24 cellular contexts compared by ENCODE assay signal in the genomic region with DNA sequence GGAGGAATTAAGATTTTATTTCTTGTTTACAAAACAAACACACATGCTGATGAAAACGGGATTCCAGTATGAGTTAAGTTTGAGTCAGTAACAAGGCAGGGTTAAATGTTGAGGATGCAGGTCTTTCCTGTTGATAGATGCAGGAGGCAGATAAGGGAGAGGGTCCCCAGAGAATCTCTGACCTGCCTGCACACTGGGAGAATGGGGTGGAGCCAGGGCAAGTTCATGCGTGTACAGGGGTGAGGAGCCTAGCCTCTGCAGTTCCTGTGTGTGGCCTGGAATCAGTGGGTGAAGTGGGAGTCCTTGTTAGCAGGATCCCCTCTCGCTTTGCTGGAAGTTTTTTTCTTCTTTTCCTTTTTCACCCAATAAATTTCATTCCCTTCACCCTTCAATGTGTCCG.
"Had no signal": no experiment of that assay in that cellular context is flagged by ENCODE, and none has a peak within 500 bp of the region (broad histone marks: within the 10 kb centered on the region; RNA-seq: fewer than 3 reads in every experiment).

No MANE protein-coding gene starts in this region.

- H3K4me1 Mint-ChIP-seq: activated CD4-positive, alpha-beta memory T cell treated with anti-CD3 and anti-CD28 coated beads, Interleukin-2, amount 10 ng/mL, durations not matched to agents 7 days and 5 days; activated CD4-positive, alpha-beta T cell treated with anti-CD3 and anti-CD28 coated beads, Interleukin-2, amount 10 ng/mL, durations not matched to agents 24 days and 14 days; activated naive CD4-positive, alpha-beta T cell treated with anti-CD3 and anti-CD28 coated beads, Interleukin-2, amount 10 ng/mL, durations not matched to agents 7 days and 5 days; immature natural killer cell; naive B cell had no signal

- H3K27ac ChIP-seq: esophagus squamous epithelium, left lung, parathyroid adenoma, thyroid gland, upper lobe of right lung, VCaP had no signal

- H3K27me3 ChIP-seq: thyroid gland, upper lobe of right lung had no signal

- H3K4me1 ChIP-seq: parathyroid adenoma, thyroid gland had no signal

- H3K9me3 ChIP-seq: esophagus squamous epithelium, left lung, thyroid gland, upper lobe of right lung had no signal

- ATAC-seq: activated CD4-positive, CD25-positive, alpha-beta regulatory T cell treated with anti-CD3 and anti-CD28 coated beads, Interleukin-2, amount 50 U/mL, for 24 hours; left lung; right cardiac atrium; stimulated activated naive CD8-positive, alpha-beta T cell treated with anti-CD3 and anti-CD28 coated beads, Interleukin-15, Interleukin-2, amounts not matched to agents 100 U/mL and 50 U/mL, for 24 hours; upper lobe of right lung had no signal

- H3K36me3 ChIP-seq: esophagus squamous epithelium, left lung, thyroid gland, upper lobe of right lung had no signal

- H3K4me3 Mint-ChIP-seq: activated CD4-positive, alpha-beta memory T cell treated with anti-CD3 and anti-CD28 coated beads, Interleukin-2, amount 10 ng/mL, durations not matched to agents 7 days and 5 days; activated CD4-positive, alpha-beta T cell treated with anti-CD3 and anti-CD28 coated beads, Interleukin-2, amount 10 ng/mL, durations not matched to agents 24 days and 14 days; activated naive CD4-positive, alpha-beta T cell treated with anti-CD3 and anti-CD28 coated beads, Interleukin-2, amount 10 ng/mL, durations not matched to agents 7 days and 5 days; dendritic cell treated with granulocyte-macrophage colony-stimulating factor and Interleukin-4, amounts not matched to agents 40 ng/mL and 50 ng/mL, for 4 days; immature natural killer cell; naive B cell had no signal

- H3K36me3 Mint-ChIP-seq: activated naive CD4-positive, alpha-beta T cell treated with anti-CD3 and anti-CD28 coated beads, Interleukin-2, amount 10 ng/mL, durations not matched to agents 7 days and 5 days; immature natural killer cell; naive B cell had no signal

- H3K9me3 Mint-ChIP-seq: activated CD4-positive, alpha-beta memory T cell treated with anti-CD3 and anti-CD28 coated beads, Interleukin-2, amount 10 ng/mL, durations not matched to agents 7 days and 5 days; activated CD4-positive, alpha-beta T cell treated with anti-CD3 and anti-CD28 coated beads, Interleukin-2, amount 10 ng/mL, durations not matched to agents 24 days and 14 days; activated naive CD4-positive, alpha-beta T cell treated with anti-CD3 and anti-CD28 coated beads, Interleukin-2, amount 10 ng/mL, durations not matched to agents 7 days and 5 days; dendritic cell treated with granulocyte-macrophage colony-stimulating factor and Interleukin-4, amounts not matched to agents 40 ng/mL and 50 ng/mL, for 4 days had no signal

- H3K27ac Mint-ChIP-seq: activated CD4-positive, alpha-beta memory T cell treated with anti-CD3 and anti-CD28 coated beads, Interleukin-2, amount 10 ng/mL, durations not matched to agents 7 days and 5 days; activated CD4-positive, alpha-beta T cell treated with anti-CD3 and anti-CD28 coated beads, Interleukin-2, amount 10 ng/mL, durations not matched to agents 24 days and 14 days; activated naive CD4-positive, alpha-beta T cell treated with anti-CD3 and anti-CD28 coated beads, Interleukin-2, amount 10 ng/mL, durations not matched to agents 7 days and 5 days; dendritic cell treated with granulocyte-macrophage colony-stimulating factor and Interleukin-4, amounts not matched to agents 40 ng/mL and 50 ng/mL, for 4 days; immature natural killer cell; naive B cell had no signal

- H3K27me3 Mint-ChIP-seq: activated CD4-positive, alpha-beta T cell treated with anti-CD3 and anti-CD28 coated beads, Interleukin-2, amount 10 ng/mL, durations not matched to agents 24 days and 14 days; dendritic cell treated with granulocyte-macrophage colony-stimulating factor and Interleukin-4, amounts not matched to agents 40 ng/mL and 50 ng/mL, for 4 days had no signal

- DNase-seq: activated CD4-positive, alpha-beta memory T cell treated with anti-CD3 and anti-CD28 coated beads, Interleukin-2, amount 10 ng/mL, durations not matched to agents 7 days and 5 days; activated CD4-positive, alpha-beta T cell treated with anti-CD3 and anti-CD28 coated beads, Interleukin-2, amount 10 ng/mL, durations not matched to agents 24 days and 14 days; activated effector memory CD4-positive, alpha-beta T cell treated with anti-CD3 and anti-CD28 coated beads, Interleukin-2, amount 50 U/mL, for 16 hours; activated naive CD4-positive, alpha-beta T cell treated with anti-CD3 and anti-CD28 coated beads, Interleukin-2, amount 10 ng/mL, durations not matched to agents 7 days and 5 days; amygdala; effector CD4-positive, alpha-beta T cell; esophagus squamous epithelium; immature natural killer cell; kidney glomerular epithelial cell; left lung; naive B cell; nucleus accumbens; right cardiac atrium; stimulated activated CD4-positive, alpha-beta T cell treated with anti-CD3 and anti-CD28 coated beads, Interleukin-12 subunit alpha, Interleukin-12 subunit beta, amount 100 ng/mL, for 4 hours; stimulated activated CD4-positive, alpha-beta T cell treated with anti-CD3 and anti-CD28 coated beads, Interleukin-4, amount 100 ng/mL, for 4 hours; stimulated activated naive CD8-positive, alpha-beta T cell treated with anti-CD3 and anti-CD28 coated beads, Interleukin-15, Interleukin-2, amounts not matched to agents 100 U/mL and 50 U/mL, for 24 hours; substantia nigra; thyroid gland; upper lobe of right lung had no signal

- H3K4me3 ChIP-seq: esophagus squamous epithelium, left lung, lung, thyroid gland, upper lobe of right lung had no signal
